Comparison of ENCODE assay signal across 8 cellular contexts in genomic region chr20:62123450-62124118, GRCh38. TPM values are rescaled to one million over a fixed set of nuclear protein-coding genes. Genes with fewer than 3 reads are reported as not detected.
DNase-seq lines count a peak whose midpoint lies in the region; ATAC-seq and TF ChIP-seq lines count a peak whose summit lies in the region.

No MANE protein-coding gene starts in this region.

- peaks cover 58% of the 10 kb centered on the region for H4K20me1 ChIP-seq in neural progenitor cell (ENCODE audit: low read depth)

- no peaks in the 10 kb centered on the region for H3K9me3 ChIP-seq in ectodermal cell (ENCODE audit: control insufficient read depth, low read length)
- H3K9me3 ChIP-seq in neural progenitor cell (ENCODE audit: low read depth), result no peaks in the 10 kb centered on the region
- no peaks in the 10 kb centered on the region for H3K9me3 ChIP-seq in mucosa of descending colon

- H3K36me3 ChIP-seq in ectodermal cell (ENCODE audit: control insufficient read depth, insufficient read depth, low read length) (peaks cover 31% of the 10 kb centered on the region), neural progenitor cell (peaks cover 5% of the 10 kb centered on the region), mucosa of descending colon (ENCODE audit: low read depth) (peaks cover 4% of the 10 kb centered on the region)

- H3K9me3 Mint-ChIP-seq in neural progenitor cell, result no peaks in the 10 kb centered on the region

- H3K27ac ChIP-seq in ectodermal cell (ENCODE audit: insufficient read depth, low read depth, low read length, poor library complexity, severe bottlenecking), result no peak overlapping the region
- H3K27ac ChIP-seq in neural progenitor cell, result no peak overlapping the region

- peak overlapping the region; percentile 91 for H3K4me3 Mint-ChIP-seq in neural progenitor cell

- DNase-seq in DMS79 (lab: John Stamatoyannopoulos, UW) (peak; percentile 44), NCI-H2227 (lab: John Stamatoyannopoulos, UW; ENCODE audit: unreplicated experiment) (peak; percentile 60), neural progenitor cell (ENCODE audit: low spot score) (peak; percentile 52), OCI-M2 (lab: John Stamatoyannopoulos, UW; ENCODE audit: unreplicated experiment) (no peak), NCI-H2081 (lab: John Stamatoyannopoulos, UW) (no peak), mucosa of descending colon (no peak)

- peaks cover 28% of the 10 kb centered on the region for H3K4me1 Mint-ChIP-seq in neural progenitor cell

- no peak overlapping the region for H3K27ac Mint-ChIP-seq in neural progenitor cell

- H3K9ac ChIP-seq in neural progenitor cell, result peak overlapping the region; percentile 78

- intact Hi-C loops in mucosa of descending colon (cut with DNase I, micrococcal nuclease), result loop anchor here in 1 of 2 donors (5.0 to 10.0 kb wide), 2 partner anchors 56 to 99 kb away; partner anchors contain the start of gene TAF4

- H3K36me3 Mint-ChIP-seq in neural progenitor cell, result peaks cover 25% of the 10 kb centered on the region

- H3K4me2 ChIP-seq in neural progenitor cell, result peak overlapping the region; percentile 91

- TF ChIP-seq CTCF in neural progenitor cell (IDR thresholded peaks at IDR 0.05) (no peak), mucosa of descending colon (IDR thresholded peaks at IDR 0.05) (no peak)

- WGBS in ectodermal cell, 2 experiments, result 30 to 36% methylated on average over 19 of the region's 19 CpGs

- H3K27me3 Mint-ChIP-seq in neural progenitor cell (ENCODE audit: insufficient read depth, low read depth), result peaks cover 8% of the 10 kb centered on the region

- ATAC-seq in mucosa of descending colon (no peak), HG03139 (IDR thresholded peaks at IDR 0.05; ENCODE audit: unreplicated experiment) (no peak)

- H3K27me3 ChIP-seq in ectodermal cell (ENCODE audit: control insufficient read depth, insufficient read depth, low read length, poor library complexity, severe bottlenecking), result no peaks in the 10 kb centered on the region
- no peaks in the 10 kb centered on the region for H3K27me3 ChIP-seq in neural progenitor cell

- peaks cover 58% of the 10 kb centered on the region for H3K79me2 ChIP-seq in neural progenitor cell (ENCODE audit: low read depth)

- H3K4me1 ChIP-seq in ectodermal cell (ENCODE audit: control insufficient read depth, insufficient read depth, low read length) (peaks cover 21% of the 10 kb centered on the region), neural progenitor cell (peaks cover 16% of the 10 kb centered on the region), mucosa of descending colon (ENCODE audit: low read depth) (peaks cover 11% of the 10 kb centered on the region)

- peaks cover 16% of the 10 kb centered on the region for H3F3A ChIP-seq in neural progenitor cell (ENCODE audit: low read depth)

- no peak overlapping the region for H2AFZ ChIP-seq in neural progenitor cell (replicated peaks)

- H3K4me3 ChIP-seq in ectodermal cell (ENCODE audit: insufficient read depth, low read depth, low read length) (peak overlapping the region; percentile 79), neural progenitor cell (peak overlapping the region; percentile 92), mucosa of descending colon (no peak overlapping the region)

RNA-seq across cellular contexts. Expression of gene LSM14B, which starts 1.3 kb away (rescaled TPM):
- polyA plus RNA-seq in ectodermal cell (2013, experiment 1 of 4), result 91.0 TPM
- polyA plus RNA-seq in ectodermal cell (2013, experiment 2 of 4), result 90.3 TPM
- 64.4 TPM for polyA plus RNA-seq in ectodermal cell (2013, experiment 3 of 4)
- 71.8 TPM for polyA plus RNA-seq in ectodermal cell (2013, experiment 4 of 4)
- 52.6 and 82.1 TPM in 2 replicates for total RNA-seq in neural progenitor cell (ENCODE audit: low replicate concordance)
- total RNA-seq in mucosa of descending colon, result 10 to 100 TPM; 33.5 to 49.1 (median 36.1) TPM

RNA-seq across cellular contexts. Expression of gene PSMA7, which starts 19.6 kb away (rescaled TPM):
- 254 TPM for polyA plus RNA-seq in ectodermal cell (2013, experiment 1 of 4)
- polyA plus RNA-seq in ectodermal cell (2013, experiment 2 of 4), result 238 TPM
- polyA plus RNA-seq in ectodermal cell (2013, experiment 3 of 4), result 230 TPM
- 251 TPM for polyA plus RNA-seq in ectodermal cell (2013, experiment 4 of 4)
- total RNA-seq in neural progenitor cell (ENCODE audit: low replicate concordance) (237 and 310 TPM in 2 replicates), mucosa of descending colon (100 to 1,000 TPM; 129 to 197 (median 194) TPM)

RNA-seq across cellular contexts. Expression of gene SS18L1, which starts 20.0 kb away (rescaled TPM):
- 27.4 TPM for polyA plus RNA-seq in ectodermal cell (2013, experiment 1 of 4)
- polyA plus RNA-seq in ectodermal cell (2013, experiment 2 of 4), result 22.5 TPM
- polyA plus RNA-seq in ectodermal cell (2013, experiment 3 of 4), result 22.4 TPM
- 25.3 TPM for polyA plus RNA-seq in ectodermal cell (2013, experiment 4 of 4)
- total RNA-seq in neural progenitor cell (ENCODE audit: low replicate concordance) (25.5 and 26.1 TPM in 2 replicates), mucosa of descending colon (10 to 100 TPM; 13.2 to 16.0 (median 14.4) TPM)

RNA-seq across cellular contexts. Expression of gene TAF4, which starts 57.9 kb away (rescaled TPM):
- 19.1 TPM for polyA plus RNA-seq in ectodermal cell (2013, experiment 1 of 4)
- 20.6 TPM for polyA plus RNA-seq in ectodermal cell (2013, experiment 2 of 4)
- polyA plus RNA-seq in ectodermal cell (2013, experiment 3 of 4), result 20.8 TPM
- polyA plus RNA-seq in ectodermal cell (2013, experiment 4 of 4), result 19.3 TPM
- 9.9 and 10.8 TPM in 2 replicates for total RNA-seq in neural progenitor cell (ENCODE audit: low replicate concordance)
- total RNA-seq in mucosa of descending colon, result 10 to 100 TPM; 23.8 to 28.3 (median 27.5) TPM

RNA-seq across cellular contexts. Expression of gene MTG2, which starts 59.2 kb away (rescaled TPM):
- polyA plus RNA-seq in ectodermal cell (2013, experiment 1 of 4), result 27.0 TPM
- 33.0 TPM for polyA plus RNA-seq in ectodermal cell (2013, experiment 2 of 4)
- polyA plus RNA-seq in ectodermal cell (2013, experiment 3 of 4), result 29.8 TPM
- 28.0 TPM for polyA plus RNA-seq in ectodermal cell (2013, experiment 4 of 4)
- total RNA-seq in neural progenitor cell (ENCODE audit: low replicate concordance), result 16.2 and 19.2 TPM in 2 replicates
- 10 to 100 TPM; 28.8 to 34.9 (median 32.6) TPM for total RNA-seq in mucosa of descending colon

Comparison
In these comparisons a context has a peak if more than half of its experiments do, and no peak if none do; other contexts are left out.
1. DNase-seq: peak in DMS79 (single experiment), NCI-H2227 (single experiment) and neural progenitor cell (single experiment); none in OCI-M2 (single experiment), NCI-H2081 (0 of 2) and mucosa of descending colon (0 of 3).